In genomic region chr1:10745383-10745782, GRCh38 we compare ENCODE assay signal across 15 cellular contexts. TPM values are rescaled to one million over a fixed set of nuclear protein-coding genes. Genes with fewer than 3 reads are reported as not detected.
DNase-seq lines count a peak whose midpoint lies in the region; ATAC-seq, FAIRE-seq and TF ChIP-seq lines count a peak whose summit lies in the region.
"Had no signal": no experiment of that assay in that cellular context is flagged by ENCODE, and none has a peak within 500 bp of the region (broad histone marks: within the 10 kb centered on the region; RNA-seq: fewer than 3 reads in every experiment).

No MANE protein-coding gene starts in this region.

- no peaks in the 10 kb centered on the region for H3K9me3 ChIP-seq in Loucy (ENCODE audit: insufficient read depth, low read depth, low read length)
- H3K9me3 ChIP-seq in K562 (replicated peaks; ENCODE audit: control insufficient read depth, insufficient read depth, low read depth, low read length): no peaks in the 10 kb centered on the region
- H3K9me3 ChIP-seq in right lobe of liver: no peaks in the 10 kb centered on the region
- no peaks in the 10 kb centered on the region for H3K9me3 ChIP-seq in skeletal muscle tissue (ENCODE audit: control insufficient read depth in 3 of 3, low read length in 3 of 3)

- H3F3A ChIP-seq in Loucy (ENCODE audit: low read depth): no peaks in the 10 kb centered on the region

- TF ChIP-seq POLR2A in K562 (conservative IDR thresholded peaks at IDR 0.05) (no peak), right lobe of liver (IDR thresholded peaks at IDR 0.05) (no peak)

- H3K4me3 ChIP-seq in Loucy (ENCODE audit: low read length, poor library complexity, severe bottlenecking) (no peak overlapping the region), K562 (no peak overlapping the region), right lobe of liver (no peak overlapping the region), skeletal muscle tissue (ENCODE audit: low read length in 3 of 3) (peak overlapping the region in 1 of 3 donors; percentile 6)
- H3K4me3 ChIP-seq: PC-9 had no signal

- intact Hi-C loops in K562 (cut with micrococcal nuclease): no loop called here
- intact Hi-C loops in right lobe of liver (cut with DNase I): no loop called here
- intact Hi-C loops in left colon (cut with DNase I, micrococcal nuclease): no loop called here

- TF ChIP-seq CTCF in Loucy (conservative IDR thresholded peaks at IDR 0.05; ENCODE audit: low read length): no peak
- TF ChIP-seq CTCF in K562 (IDR thresholded peaks at IDR 0.05 in 2 of 3, conservative IDR thresholded peaks at IDR 0.05 in 1 of 3; ENCODE audit: insufficient read depth in 2 of 3, low read depth in 1 of 3, low read length in 3 of 3): no peak
- no peak for TF ChIP-seq CTCF in right lobe of liver (IDR thresholded peaks at IDR 0.05)

- DNase-seq in K562 (ENCODE audit: extremely low read depth in 1 of 4, low spot score in 3 of 4) (no peak), right lobe of liver (no peak), left colon (no peak), T1000 (lab: John Stamatoyannopoulos, UW) (no peak), DMS79 treated with DMSO at 0.1 percent for 48 hours (lab: John Stamatoyannopoulos, UW) (no peak)
- DNase-seq: CD4-positive, alpha-beta T cell; DND-41; GDM1; NCI-H1930; NCI-H2171 treated with DMSO at 0.1 percent for 48 hours; NCI-H774; PC-9 had no signal

- 10% methylated on average over 6 of the region's 6 CpGs for WGBS in K562 (ENCODE audit: insufficient coverage, low coverage, missing lambda C conversion rate)
- 57% methylated on average over 4 of the region's 6 CpGs for WGBS in right lobe of liver (ENCODE audit: insufficient coverage, low coverage, low lambda C conversion rate, missing lambda C conversion rate)

- no peaks in the 10 kb centered on the region for H4K20me1 ChIP-seq in Loucy (ENCODE audit: insufficient read depth, low read length, poor library complexity, severe bottlenecking)
- H4K20me1 ChIP-seq in K562 (replicated peaks; ENCODE audit: control insufficient read depth, insufficient read depth, low read length): peaks cover 17% of the 10 kb centered on the region

- H3K79me2 ChIP-seq in Loucy (ENCODE audit: insufficient read depth, low read length) (no peaks in the 10 kb centered on the region), K562 (ENCODE audit: control insufficient read depth, insufficient read depth, low read length) (no peaks in the 10 kb centered on the region)

- CTCF ChIA-PET in K562 (lab: Yijun Ruan, JAX; ENCODE audit: low intra/inter-chr PET ratio): no interaction called here

- H3K4me2 ChIP-seq in Loucy (ENCODE audit: low read depth, low read length, poor library complexity, severe bottlenecking) (no peak overlapping the region), K562 (ENCODE audit: insufficient read depth, low read length) (no peak overlapping the region)
- H3K4me2 ChIP-seq: PC-9 had no signal

- H3K9me1 ChIP-seq in K562 (ENCODE audit: control insufficient read depth, insufficient read depth, low read length): no peaks in the 10 kb centered on the region

- H2AFZ ChIP-seq in Loucy (ENCODE audit: low read length) (no peak overlapping the region), K562 (ENCODE audit: low read depth, low read length) (no peak overlapping the region)
- H2AFZ ChIP-seq: PC-9 had no signal

- peak overlapping the region; percentile 75 for H3K9ac ChIP-seq in Loucy (ENCODE audit: low read depth, low read length, poor library complexity, severe bottlenecking)
- no peak overlapping the region for H3K9ac ChIP-seq in K562 (ENCODE audit: insufficient read depth in 1 of 2, low read depth in 2 of 2, low read length in 2 of 2)
- H3K9ac ChIP-seq in skeletal muscle tissue (ENCODE audit: low read depth in 1 of 3, low read length in 3 of 3): peak overlapping the region in 2 of 3 donors; percentile 43 to 45

- no peaks in the 10 kb centered on the region for H3K4me1 ChIP-seq in Loucy (ENCODE audit: insufficient read depth, low read length, poor library complexity, severe bottlenecking)
- H3K4me1 ChIP-seq in K562 (replicated peaks in 1 of 2; ENCODE audit: control insufficient read depth in 2 of 2, insufficient read depth in 2 of 2, low read length in 2 of 2): no peaks in the 10 kb centered on the region
- peaks cover 0 to 8% (median 0%) of the 10 kb centered on the region in 4 donors for H3K4me1 ChIP-seq in right lobe of liver
- H3K4me1 ChIP-seq in skeletal muscle tissue (ENCODE audit: control insufficient read depth in 3 of 3, insufficient read depth in 3 of 3, low read length in 3 of 3): peaks cover 32 to 49% (median 42%) of the 10 kb centered on the region in 3 donors

- no peak for TF ChIP-seq EP300 in K562 (IDR thresholded peaks at IDR 0.05; ENCODE audit: low read length)

- ATAC-seq in K562 (no peak), right lobe of liver (peak; percentile 27 to 71 (median 62)), left colon (no peak)

- peak; percentile 37 for FAIRE-seq in K562 (lab: Jason Lieb, UNC)
- FAIRE-seq: H1 had no signal

- no peaks in the 10 kb centered on the region for H3K36me3 ChIP-seq in Loucy (ENCODE audit: insufficient read depth, low read length)
- no peaks in the 10 kb centered on the region for H3K36me3 ChIP-seq in K562 (ENCODE audit: control insufficient read depth, insufficient read depth, low read length)
- no peaks in the 10 kb centered on the region for H3K36me3 ChIP-seq in right lobe of liver
- peaks cover 0 to 5% (median 2%) of the 10 kb centered on the region in 3 donors for H3K36me3 ChIP-seq in skeletal muscle tissue (ENCODE audit: control insufficient read depth in 3 of 3, insufficient read depth in 3 of 3, low read length in 3 of 3)

- H3K27ac ChIP-seq in K562 (ENCODE audit: extremely low read depth, low read depth, low read length) (no peak overlapping the region), right lobe of liver (no peak overlapping the region), skeletal muscle tissue (ENCODE audit: low read depth, low read length) (peak overlapping the region; percentile 81)
- H3K27ac ChIP-seq: PC-9 had no signal

- TF ChIP-seq RAD21 in K562 (CRISPR knock-in tag; conservative IDR thresholded peaks at IDR 0.05 in 1 of 2, IDR thresholded peaks at IDR 0.05 in 1 of 2): no peak

- H3K27me3 ChIP-seq in Loucy (ENCODE audit: insufficient read depth, low read length, poor library complexity, severe bottlenecking): no peaks in the 10 kb centered on the region
- H3K27me3 ChIP-seq in K562 (ENCODE audit: control insufficient read depth in 2 of 2, insufficient read depth in 2 of 2, low read length in 2 of 2): peaks cover 45 to 78% of the 10 kb centered on the region in 2 experiments
- no peaks in the 10 kb centered on the region for H3K27me3 ChIP-seq in right lobe of liver
- no peaks in the 10 kb centered on the region for H3K27me3 ChIP-seq in skeletal muscle tissue (ENCODE audit: control insufficient read depth in 3 of 3, insufficient read depth in 3 of 3, low read length in 3 of 3)

- POLR2A ChIA-PET in K562 (lab: Yijun Ruan, JAX): no interaction called here

- no peaks in the 10 kb centered on the region for H3K9me2 ChIP-seq in Loucy (replicated peaks; ENCODE audit: low read depth, low read length)

- no TSS peak for BruUV-seq in K562 (replicated peaks; lab: Mats Ljungman, UMichigan)

- in situ Hi-C loops in K562 (cut with MboI): no loop called here

TF ChIP-seq in K562, 482 proteins besides CTCF, POLR2A, EP300 and RAD21 (continues in another document):
- no peak for TF ChIP-seq ZBTB1 (CRISPR knock-in tag; IDR thresholded peaks at IDR 0.05; ENCODE audit: borderline replicate concordance, low read depth)
- TF ChIP-seq CREB3L1 (IDR thresholded peaks at IDR 0.05; ENCODE audit: borderline replicate concordance, low read depth): no peak

RNA-seq across cellular contexts. Expression of gene CASZ1, which starts 51.1 kb away (rescaled TPM):
- total RNA-seq in K562 (2011; cell fraction: chromatin; rRNA removed; ENCODE audit: low replicate concordance): 1.3 and 4.2 TPM in 2 replicates
- total RNA-seq in K562 (2011; cell fraction: nucleolus; rRNA removed): 2.4 and 2.7 TPM in 2 replicates
- total RNA-seq in K562 (2011; cell fraction: nucleoplasm; rRNA removed): 2.3 and 3.1 TPM in 2 replicates
- total RNA-seq in K562 (2014; rRNA removed): 1.1 and 2.2 TPM in 2 replicates
- total RNA-seq in K562 (2014; rRNA removed; fragmentation: Illumina TruSeq; extraction: Trizol): 0.19 and 0.22 TPM in 2 replicates
- total RNA-seq in K562 (2015; rRNA removed; fragmentation: Illumina TruSeq; extraction: Trizol): 0.64 and 0.87 TPM in 2 replicates
- total RNA-seq in K562 (2021): 2.4 and 2.8 TPM in 2 replicates
- 0.52 and 1.5 TPM in 2 replicates for polyA plus RNA-seq in K562 (2011; rRNA removed)
- 1.1 and 1.2 TPM in 2 replicates for polyA plus RNA-seq in K562 (2011; cell fraction: cytosol; rRNA removed)
- polyA plus RNA-seq in K562 (2011; cell fraction: nucleus; rRNA removed): 2.4 and 3.4 TPM in 2 replicates
- polyA plus RNA-seq in K562 (2012): 0.77 and 2.0 TPM in 2 replicates
- polyA plus RNA-seq in K562 (2014; fragmentation: Illumina TruSeq; extraction: Trizol): 0.65 and 1.00 TPM in 2 replicates
- polyA plus RNA-seq in K562 (2014; fragmentation: Nextera tagmentation; extraction: Ambion mirVana): under 1 TPM in 1 of 2 experiments, not detected in 1; 0.01 TPM
- polyA plus RNA-seq in K562 (2014; rRNA removed): 3.1 and 4.0 TPM in 2 replicates
- polyA minus RNA-seq in K562 (2011; rRNA and poly(A)+ RNA removed): 0.53 and 0.69 TPM in 2 replicates
- 0.38 and 1.0 TPM in 2 replicates for polyA minus RNA-seq in K562 (2011; cell fraction: cytosol; rRNA and poly(A)+ RNA removed)
- polyA minus RNA-seq in K562 (2011; cell fraction: nucleus; rRNA and poly(A)+ RNA removed): 1.9 and 2.1 TPM in 2 replicates
- 10 to 100 TPM in 1 of 6 experiments, 1 to 10 TPM in 5; 3.1 to 10.1 (median 5.3) TPM for total RNA-seq in right lobe of liver
- 26.1 TPM for total RNA-seq in skeletal muscle tissue
- 10 to 100 TPM; 61.3 to 63.8 TPM for total RNA-seq in left colon

Comparison
In these comparisons a context has a peak if more than half of its experiments do, and no peak if none do; other contexts are left out.
1. H3K9ac ChIP-seq: peak in Loucy (single experiment) and skeletal muscle tissue (2 of 3); none in K562 (0 of 2).
2. ATAC-seq: peak in right lobe of liver (4 of 4); none in K562 (single experiment) and left colon (single experiment).